Comparison of ENCODE assay signal across 9 cellular contexts in genomic region chr15:89299896-89300295, GRCh38. TPM values are rescaled to one million over a fixed set of nuclear protein-coding genes. Genes with fewer than 3 reads are reported as not detected.
DNase-seq lines count a peak whose midpoint lies in the region; ATAC-seq and TF ChIP-seq lines count a peak whose summit lies in the region.
"Had no signal": no experiment of that assay in that cellular context is flagged by ENCODE, and none has a peak within 500 bp of the region (broad histone marks: within the 10 kb centered on the region; RNA-seq: fewer than 3 reads in every experiment).

No MANE protein-coding gene starts in this region.

- no peak overlapping the region for H3K4me3 Mint-ChIP-seq in natural killer cell

- H3K36me3 Mint-ChIP-seq in natural killer cell, result no peaks in the 10 kb centered on the region

- peaks cover 24 to 26% of the 10 kb centered on the region in 2 donors for H3K4me1 Mint-ChIP-seq in natural killer cell

- H3K27me3 ChIP-seq in BJ (ENCODE audit: control insufficient read depth, insufficient read depth, low read length) (no peaks in the 10 kb centered on the region), colonic mucosa (no peaks in the 10 kb centered on the region)

- POLR2A ChIA-PET in BJ (lab: Charles Lee), result no interaction called here

- H3K27ac Mint-ChIP-seq in natural killer cell, result peak overlapping the region; percentile 22 to 70

- H3K9me3 ChIP-seq in colonic mucosa, result no peaks in the 10 kb centered on the region

- TF ChIP-seq CTCF in BJ (IDR thresholded peaks at IDR 0.05; ENCODE audit: insufficient read depth, low read depth, low read length), result peak; percentile 41
- TF ChIP-seq CTCF in LNCAP (IDR thresholded peaks at IDR 0.05), result peak; percentile 43
- TF ChIP-seq CTCF in natural killer cell (IDR thresholded peaks at IDR 0.05), result no peak
- TF ChIP-seq CTCF in colonic mucosa (IDR thresholded peaks at IDR 0.05), result no peak

- CTCF ChIA-PET in BJ (lab: Yijun Ruan, JAX), result interaction anchor here (0.7 to 6.8 kb wide), 7 partner anchors 9 to 1546 kb away, joined by 3 to 45 read pairs (median 3); no protein-coding TSS in a partner anchor

- no peaks in the 10 kb centered on the region for H3K9me3 Mint-ChIP-seq in natural killer cell

- H3K9ac ChIP-seq in colonic mucosa (ENCODE audit: low read depth in 2 of 2, low read length in 2 of 2), result no peak overlapping the region

- no peak for ATAC-seq in natural killer cell
- no peak for ATAC-seq in HG03457 (IDR thresholded peaks at IDR 0.05; ENCODE audit: unreplicated experiment)
- ATAC-seq in HG03460 (IDR thresholded peaks at IDR 0.05; ENCODE audit: unreplicated experiment), result no peak

- H3K36me3 ChIP-seq in BJ (ENCODE audit: control insufficient read depth, insufficient read depth, low read length) (no peaks in the 10 kb centered on the region), colonic mucosa (no peaks in the 10 kb centered on the region)

- H3K4me3 ChIP-seq in BJ (ENCODE audit: low read depth, low read length) (no peak overlapping the region), colonic mucosa (no peak overlapping the region)

- intact Hi-C loops in natural killer cell (cut with micrococcal nuclease) (no loop called here), colonic mucosa (cut with DNase I) (loop anchor here (5.0 kb wide), 1 partner anchor 93 kb away; no protein-coding TSS in a partner anchor)

- DNase-seq in BJ (ENCODE audit: low read depth) (no peak), cerebellum (ENCODE audit: low spot score) (peak; percentile 15), natural killer cell (no peak), NCI-H128 (lab: John Stamatoyannopoulos, UW; ENCODE audit: unreplicated experiment) (no peak), colonic mucosa (no peak)
- DNase-seq: NCI-H187 had no signal

- no peak overlapping the region for H3K27ac ChIP-seq in colonic mucosa

- H3K4me1 ChIP-seq in colonic mucosa, result no peaks in the 10 kb centered on the region

- H3K27me3 Mint-ChIP-seq in natural killer cell (ENCODE audit: low read depth in 2 of 2), result no peaks in the 10 kb centered on the region

RNA-seq across cellular contexts. Expression of gene POLG, which starts 34.7 kb away (rescaled TPM):
- 13.9 and 17.6 TPM in 2 replicates for polyA plus RNA-seq in BJ (2011; rRNA removed)
- 21.4 and 22.4 TPM in 2 replicates for polyA minus RNA-seq in BJ (2011; rRNA and poly(A)+ RNA removed)
- 35.2 TPM for total RNA-seq in cerebellum
- 100 to 1,000 TPM; 205 to 253 (median 238) TPM for total RNA-seq in natural killer cell
- 10 to 100 TPM; 70.8 to 86.8 TPM for total RNA-seq in colonic mucosa

RNA-seq across cellular contexts. Expression of gene FANCI, which starts 56.1 kb away (rescaled TPM):
- polyA plus RNA-seq in BJ (2011; rRNA removed), result 11.5 and 18.3 TPM in 2 replicates
- polyA minus RNA-seq in BJ (2011; rRNA and poly(A)+ RNA removed), result 8.3 and 8.4 TPM in 2 replicates
- total RNA-seq in cerebellum, result 29.4 TPM
- 10 to 100 TPM; 22.3 to 27.9 (median 22.7) TPM for total RNA-seq in natural killer cell
- 10 to 100 TPM; 19.9 to 76.9 TPM for total RNA-seq in colonic mucosa

Comparison
In these comparisons a context has a peak if more than half of its experiments do, and no peak if none do; other contexts are left out.
1. CTCF ChIP-seq: peak in BJ (single experiment) and LNCAP (single experiment); none in natural killer cell (single experiment) and colonic mucosa (single experiment).